In genomic region chr19:48719263-48720171, GRCh38 we compare ENCODE assay signal across 9 cellular contexts. TPM values are rescaled to one million over a fixed set of nuclear protein-coding genes. Genes with fewer than 3 reads are reported as not detected.
A peak's percentile ranks its signal among the peaks of the same experiment; 100 is the strongest.
DNase-seq lines count a peak whose midpoint lies in the region; ATAC-seq and TF ChIP-seq lines count a peak whose summit lies in the region.
"Had no signal": no experiment of that assay in that cellular context is flagged by ENCODE, and none has a peak within 500 bp of the region (broad histone marks: within the 10 kb centered on the region; RNA-seq: fewer than 3 reads in every experiment).

A gene with protein sequence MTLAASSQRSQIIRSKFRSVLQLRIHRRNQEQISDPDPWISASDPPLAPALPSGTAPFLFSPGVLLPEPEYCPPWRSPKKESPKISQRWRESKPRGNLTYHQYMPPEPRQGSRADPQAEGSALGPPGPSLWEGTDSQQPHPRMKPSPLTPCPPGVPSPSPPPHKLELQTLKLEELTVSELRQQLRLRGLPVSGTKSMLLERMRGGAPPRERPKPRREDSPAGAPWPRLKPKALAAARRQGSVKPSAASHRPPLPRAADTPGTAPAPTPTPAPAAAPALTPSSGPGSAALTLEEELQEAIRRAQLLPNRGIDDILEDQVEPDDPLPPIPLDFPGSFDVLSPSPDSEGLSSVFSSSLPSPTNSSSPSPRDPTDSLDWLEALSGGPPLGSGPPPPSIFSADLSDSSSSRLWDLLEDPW (minus strand): TSS chr19:48719725. CDS start chr19:48719031, 694 bp downstream.

- H3K27me3 Mint-ChIP-seq in natural killer cell (ENCODE audit: low read depth in 2 of 2), result no peaks in the 10 kb centered on the region

- TF ChIP-seq CTCF in AG10803 (conservative IDR thresholded peaks at IDR 0.05; ENCODE audit: low read length) (no peak), LNCaP clone FGC (IDR thresholded peaks at IDR 0.05; ENCODE audit: control insufficient read depth, extremely low read depth, insufficient read depth) (no peak), coronary artery (IDR thresholded peaks at IDR 0.05) (no peak), natural killer cell (IDR thresholded peaks at IDR 0.05) (no peak), lower leg skin (IDR thresholded peaks at IDR 0.05) (no peak)

- 75 to 82% methylated on average over 31 to 33 of the region's 33 CpGs for WGBS in lower leg skin, 2 donors

- intact Hi-C loops in natural killer cell (cut with micrococcal nuclease), result no loop called here
- intact Hi-C loops in lower leg skin (cut with DNase I; ENCODE audit: low total_unique reads), result no loop called here

- H3K36me3 Mint-ChIP-seq in natural killer cell, result no peaks in the 10 kb centered on the region

- ATAC-seq in natural killer cell, result no peak

- H3K4me3 ChIP-seq in AG10803 (ENCODE audit: low read length) (peak within 1 kb of the TSS; percentile 81), LNCaP clone FGC (ENCODE audit: low read depth, low read length) (peak within 1 kb of the TSS; percentile 57), coronary artery (peak within 1 kb of the TSS; percentile 79), lower leg skin (ENCODE audit: low read depth, poor library complexity, severe bottlenecking) (no peak within 1 kb of the TSS)

- H3K27ac ChIP-seq in coronary artery, result peak within 1 kb of the TSS; percentile 51 to 95

- peak within 1 kb of the TSS; percentile 93 to 97 for H3K27ac Mint-ChIP-seq in natural killer cell

- peaks cover 9 to 17% of the 10 kb centered on the region in 2 donors for H3K4me1 Mint-ChIP-seq in natural killer cell

- no peaks in the 10 kb centered on the region for H3K9me3 Mint-ChIP-seq in natural killer cell

- no peak for TF ChIP-seq POLR2A in erythroblast (IDR thresholded peaks at IDR 0.05; ENCODE audit: low read length)
- no peak for TF ChIP-seq POLR2A in lower leg skin (IDR thresholded peaks at IDR 0.05)

- DNase-seq in AG10803 (ENCODE audit: low read depth), result no peak
- no peak for DNase-seq in LNCaP clone FGC (ENCODE audit: low read depth)
- no peak for DNase-seq in coronary artery (ENCODE audit: low spot score)
- DNase-seq in natural killer cell, result no peak
- no peak for DNase-seq in OCI-M2 (lab: John Stamatoyannopoulos, UW; ENCODE audit: unreplicated experiment)
- DNase-seq in erythroblast (lab: John Stamatoyannopoulos, UW), result no peak
- DNase-seq in foreskin melanocyte, result no peak
- DNase-seq in lower leg skin (ENCODE audit: low spot score in 2 of 2), result no peak
- DNase-seq: stimulated activated CD4-positive, alpha-beta T cell treated with anti-CD3 and anti-CD28 coated beads, Interleukin-12 subunit alpha, Interleukin-12 subunit beta, amount 100 ng/mL, for 4 hours had no signal

- peak within 1 kb of the TSS; percentile 95 for H3K4me3 Mint-ChIP-seq in natural killer cell

RNA-seq across cellular contexts. Expression of the gene that starts here (rescaled TPM):
- total RNA-seq in natural killer cell (1 to 10 TPM in 1 of 3 donors, under 1 TPM in 2; 0.56 to 1.2 (median 0.98) TPM), lower leg skin (under 1 TPM; 0.42 to 0.74 (median 0.63) TPM)
